ENCODE assay signal across 7 cellular contexts in genomic region chr10:101000602-101000991, GRCh38. TPM values are rescaled to one million over a fixed set of nuclear protein-coding genes. Genes with fewer than 3 reads are reported as not detected.
DNase-seq lines count a peak whose midpoint lies in the region; ATAC-seq and TF ChIP-seq lines count a peak whose summit lies in the region.
"Had no signal": no experiment of that assay in that cellular context is flagged by ENCODE, and none has a peak within 500 bp of the region (broad histone marks: within the 10 kb centered on the region; RNA-seq: fewer than 3 reads in every experiment).

No MANE protein-coding gene starts in this region.

- POLR2A ChIA-PET in A673 (lab: Charles Lee; ENCODE audit: low non-redundant PET) (no interaction called here), WTC11 (lab: Charles Lee) (no interaction called here)

- H3K4me3 Mint-ChIP-seq in WTC11 = peak overlapping the region; percentile 85

- H3K9me3 ChIP-seq in A673 (ENCODE audit: low read depth, low read length, poor library complexity, severe bottlenecking) = no peaks in the 10 kb centered on the region

- BruUV-seq in A673 (replicated peaks; lab: Mats Ljungman, UMichigan) = no TSS peak

- H3K9me3 Mint-ChIP-seq in WTC11 = no peaks in the 10 kb centered on the region

- peaks cover 8% of the 10 kb centered on the region for H3K36me3 Mint-ChIP-seq in WTC11

- H3K4me1 Mint-ChIP-seq in WTC11 = peaks cover 25% of the 10 kb centered on the region

- H3K27me3 ChIP-seq in A673 (replicated peaks; ENCODE audit: insufficient read depth, low read depth, low read length, poor library complexity) = no peaks in the 10 kb centered on the region
- H3K27me3 ChIP-seq in layer of hippocampus (ENCODE audit: control insufficient read depth, insufficient read depth, low read length) = no peaks in the 10 kb centered on the region

- ATAC-seq in WTC11 = no peak
- ATAC-seq in HG02763 (IDR thresholded peaks at IDR 0.05; ENCODE audit: unreplicated experiment) = no peak
- ATAC-seq in GM19023 (IDR thresholded peaks at IDR 0.05; ENCODE audit: unreplicated experiment) = no peak

- DNase-seq in A673 (ENCODE audit: low spot score) = no peak
- DNase-seq in WTC11 (ENCODE audit: low spot score) = no peak
- no peak for DNase-seq in NCI-H2107 (lab: John Stamatoyannopoulos, UW)
- DNase-seq: NCI-H2171 treated with DMSO at 0.1 percent for 48 hours had no signal

- intact Hi-C loops in A673 (cut with micrococcal nuclease; ENCODE audit: unreplicated experiment) = no loop called here

- CTCF ChIA-PET in A673 (lab: Charles Lee) (interaction anchor here (1.3 kb wide), 1 partner anchor 14 kb away, joined by 5 read pairs; no protein-coding TSS in a partner anchor), WTC11 (lab: Charles Lee) (interaction anchor here (0.6 to 13.4 kb wide), 3 partner anchors 9 to 1737 kb away, joined by 3 to 277 read pairs (median 273); no protein-coding TSS in a partner anchor)

- peaks cover 23% of the 10 kb centered on the region for H3K36me3 ChIP-seq in A673 (ENCODE audit: insufficient read depth, low read length, poor library complexity, severe bottlenecking)

- TF ChIP-seq CTCF in A673 (conservative IDR thresholded peaks at IDR 0.05; ENCODE audit: low read depth, low read length) = no peak
- TF ChIP-seq CTCF in WTC11 (IDR thresholded peaks at IDR 0.05) = no peak

- peaks cover 35% of the 10 kb centered on the region for H3K4me1 ChIP-seq in A673 (ENCODE audit: insufficient read depth, low read length, poor library complexity, severe bottlenecking)

- peak overlapping the region; percentile 88 for H3K4me3 ChIP-seq in A673 (ENCODE audit: low read depth, low read length, poor library complexity, severe bottlenecking)

- peak overlapping the region; percentile 55 for H3K27ac Mint-ChIP-seq in WTC11

- peak overlapping the region; percentile 98 for H3K27ac ChIP-seq in A673 (ENCODE audit: low read depth, low read length, poor library complexity, severe bottlenecking)
- H3K27ac ChIP-seq in layer of hippocampus (ENCODE audit: low read depth, low read length) = peak overlapping the region; percentile 99

- H3K27me3 Mint-ChIP-seq in WTC11 (ENCODE audit: low read depth) = no peaks in the 10 kb centered on the region

TF ChIP-seq in WTC11, 78 proteins besides CTCF, POLR2A, EP300 and RAD21:
- no peak for TF ChIP-seq CDX4 (CRISPR knock-in tag; IDR thresholded peaks at IDR 0.05; ENCODE audit: borderline replicate concordance)
- no peak for TF ChIP-seq JAZF1 (CRISPR knock-in tag; IDR thresholded peaks at IDR 0.05)
- TF ChIP-seq, protein P1, sequence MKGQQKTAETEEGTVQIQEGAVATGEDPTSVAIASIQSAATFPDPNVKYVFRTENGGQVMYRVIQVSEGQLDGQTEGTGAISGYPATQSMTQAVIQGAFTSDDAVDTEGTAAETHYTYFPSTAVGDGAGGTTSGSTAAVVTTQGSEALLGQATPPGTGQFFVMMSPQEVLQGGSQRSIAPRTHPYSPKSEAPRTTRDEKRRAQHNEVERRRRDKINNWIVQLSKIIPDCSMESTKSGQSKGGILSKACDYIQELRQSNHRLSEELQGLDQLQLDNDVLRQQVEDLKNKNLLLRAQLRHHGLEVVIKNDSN (CRISPR knock-in tag; IDR thresholded peaks at IDR 0.05) = no peak
- no peak for TF ChIP-seq OVOL2 (CRISPR knock-in tag; IDR thresholded peaks at IDR 0.05; ENCODE audit: borderline replicate concordance)
- TF ChIP-seq, protein P2, sequence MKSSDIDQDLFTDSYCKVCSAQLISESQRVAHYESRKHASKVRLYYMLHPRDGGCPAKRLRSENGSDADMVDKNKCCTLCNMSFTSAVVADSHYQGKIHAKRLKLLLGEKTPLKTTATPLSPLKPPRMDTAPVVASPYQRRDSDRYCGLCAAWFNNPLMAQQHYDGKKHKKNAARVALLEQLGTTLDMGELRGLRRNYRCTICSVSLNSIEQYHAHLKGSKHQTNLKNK (CRISPR knock-in tag; IDR thresholded peaks at IDR 0.05) = no peak
- no peak for TF ChIP-seq ZBTB21 (CRISPR knock-in tag; IDR thresholded peaks at IDR 0.05; ENCODE audit: borderline replicate concordance)
- no peak for TF ChIP-seq EMX1 (CRISPR knock-in tag; IDR thresholded peaks at IDR 0.05)
- TF ChIP-seq ZNF425 (CRISPR knock-in tag; conservative IDR thresholded peaks at IDR 0.05) = no peak

RNA-seq across cellular contexts. Expression of gene LZTS2, which starts 1.0 kb away (rescaled TPM):
- total RNA-seq in A673 (2021) = 49.1 and 59.9 TPM in 2 replicates
- 84.6 to 93.1 TPM (median 91.1 TPM) in 3 replicates for total RNA-seq in WTC11 (2021)

RNA-seq across cellular contexts. Expression of gene TWNK, which starts 13.3 kb away (rescaled TPM):
- total RNA-seq in A673 (2021) (29.5 and 30.8 TPM in 2 replicates), WTC11 (2021) (24.5 to 28.2 TPM (median 26.2 TPM) in 3 replicates)

RNA-seq across cellular contexts. Expression of gene MRPL43, which starts 13.3 kb away (rescaled TPM):
- total RNA-seq in A673 (2021) (80.4 and 88.8 TPM in 2 replicates), WTC11 (2021) (81.0 to 91.3 TPM (median 85.9 TPM) in 3 replicates)

RNA-seq across cellular contexts. Expression of gene PDZD7, which starts 30.3 kb away (rescaled TPM):
- 0.26 and 0.30 TPM in 2 replicates for total RNA-seq in A673 (2021)
- 1.9 to 2.7 TPM (median 2.6 TPM) in 3 replicates for total RNA-seq in WTC11 (2021)

RNA-seq across cellular contexts. Expression of gene SFXN3, which starts 30.4 kb away (rescaled TPM):
- 15.5 and 16.9 TPM in 2 replicates for total RNA-seq in A673 (2021)
- total RNA-seq in WTC11 (2021) = 2.5 to 5.6 TPM (median 3.2 TPM) in 3 replicates
